Comparison of ENCODE assay signal across 1 cellular context in the genomic region with DNA sequence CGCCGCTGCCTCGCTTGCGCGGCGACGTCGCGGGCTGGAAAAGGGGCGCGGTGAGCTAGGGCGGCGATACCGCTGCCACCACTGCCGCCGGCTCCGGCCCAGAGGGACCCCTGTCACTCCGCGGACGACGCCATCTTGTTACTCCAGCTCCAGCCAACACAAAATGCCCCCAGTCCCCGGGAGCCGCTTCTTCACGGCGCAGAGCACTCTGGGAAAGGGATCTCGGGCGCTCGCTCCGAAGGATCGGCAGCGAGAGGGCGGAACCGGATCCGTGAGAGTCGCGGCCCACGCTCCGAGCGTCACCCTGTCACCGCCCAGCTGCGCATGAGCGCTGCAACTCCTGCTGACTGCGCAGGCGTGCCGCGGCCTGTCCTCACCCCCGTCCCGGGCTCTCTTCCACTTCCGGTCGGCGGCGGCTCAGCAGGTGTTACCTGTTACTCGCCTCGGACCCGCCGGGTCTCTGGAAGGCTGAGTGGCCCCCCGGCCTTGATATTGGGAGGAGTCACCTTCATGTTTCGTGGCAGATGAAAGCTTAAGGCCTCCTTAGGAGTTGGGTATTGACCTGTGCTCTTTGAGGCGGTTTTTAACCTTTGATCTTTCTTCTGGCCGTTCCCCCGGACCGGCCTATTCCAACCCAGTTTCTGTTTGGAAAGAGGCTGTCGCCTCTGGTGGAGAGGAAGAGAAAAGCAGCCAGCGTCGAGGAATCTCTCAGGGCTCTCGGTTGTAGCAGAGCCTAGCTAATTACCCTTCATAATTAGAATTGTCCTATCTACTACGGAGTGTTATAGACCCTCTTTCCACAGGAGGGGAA.
TF ChIP-seq lines count a peak whose summit lies in the region.

TSS of gene CSNK1A1 (minus strand) at position 213 of the 811 bp plus-strand sequence. CDS start 475 bp downstream, outside the sequence.

TF ChIP-seq in K562, 482 proteins besides CTCF, POLR2A, EP300 and RAD21 (continued from another document and continues in another):
- TF ChIP-seq, protein P1, sequence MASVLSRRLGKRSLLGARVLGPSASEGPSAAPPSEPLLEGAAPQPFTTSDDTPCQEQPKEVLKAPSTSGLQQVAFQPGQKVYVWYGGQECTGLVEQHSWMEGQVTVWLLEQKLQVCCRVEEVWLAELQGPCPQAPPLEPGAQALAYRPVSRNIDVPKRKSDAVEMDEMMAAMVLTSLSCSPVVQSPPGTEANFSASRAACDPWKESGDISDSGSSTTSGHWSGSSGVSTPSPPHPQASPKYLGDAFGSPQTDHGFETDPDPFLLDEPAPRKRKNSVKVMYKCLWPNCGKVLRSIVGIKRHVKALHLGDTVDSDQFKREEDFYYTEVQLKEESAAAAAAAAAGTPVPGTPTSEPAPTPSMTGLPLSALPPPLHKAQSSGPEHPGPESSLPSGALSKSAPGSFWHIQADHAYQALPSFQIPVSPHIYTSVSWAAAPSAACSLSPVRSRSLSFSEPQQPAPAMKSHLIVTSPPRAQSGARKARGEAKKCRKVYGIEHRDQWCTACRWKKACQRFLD (CRISPR knock-in tag; IDR thresholded peaks at IDR 0.05) = peak; percentile 15; the same call in 1 of the 2 replicates
- TF ChIP-seq SP1 (CRISPR knock-in tag; IDR thresholded peaks at IDR 0.05) (peak; percentile 73), RNF2 (IDR thresholded peaks at IDR 0.05) (0 out of 2 replicates have a peak, but pooled peaks have one; percentile 45), RAD51 (IDR thresholded peaks at IDR 0.05; ENCODE audit: borderline replicate concordance, low read depth) (no peak), ZFX (CRISPR knock-in tag; IDR thresholded peaks at IDR 0.05) (peak; percentile 95), MAX (CRISPR knock-in tag; IDR thresholded peaks at IDR 0.05) (peak; percentile 81), KAT8 (IDR thresholded peaks at IDR 0.05; ENCODE audit: low read depth) (peak; percentile 6; the same call in 1 of the 2 replicates), ARID1B (IDR thresholded peaks at IDR 0.05) (peak; percentile 54), CBX3 (IDR thresholded peaks at IDR 0.05; ENCODE audit: borderline replicate concordance in 1 of 2, low read length in 2 of 2) (peak in 1 of 2 experiments; percentile 33; a peak in 1 of 3 replicates), TGIF2 (CRISPR knock-in tag; IDR thresholded peaks at IDR 0.05) (0 out of 2 replicates have a peak, but pooled peaks have one; percentile 87), SMAD3 (CRISPR knock-in tag; conservative IDR thresholded peaks at IDR 0.05) (peak; percentile 77), ZNF766 (CRISPR knock-in tag; conservative IDR thresholded peaks at IDR 0.05) (0 out of 2 replicates have a peak, but pooled peaks have one; percentile 8), CC2D1A (IDR thresholded peaks at IDR 0.05) (peak; percentile 85; the same call in 1 of the 2 replicates), KLF16 (IDR thresholded peaks at IDR 0.05) (peak; percentile 69), HIVEP1 (CRISPR knock-in tag; IDR thresholded peaks at IDR 0.05) (0 out of 2 replicates have a peak, but pooled peaks have one; percentile 2), ELF2 (CRISPR knock-in tag; IDR thresholded peaks at IDR 0.05) (peak; percentile 84), FOXJ2 (tag; IDR thresholded peaks at IDR 0.05) (peak; percentile 73), CTBP1 (IDR thresholded peaks at IDR 0.05; ENCODE audit: borderline replicate concordance) (peak; percentile 62; the same call in 1 of the 2 replicates), ERF (CRISPR knock-in tag; IDR thresholded peaks at IDR 0.05) (peak; percentile 79; the same call in 1 of the 2 replicates), SETDB1 (IDR thresholded peaks at IDR 0.05; ENCODE audit: low read length) (peak; percentile 88), BACH1 (tag; IDR thresholded peaks at IDR 0.05) (no peak; the same call in 1 of the 2 replicates), PTBP1 (IDR thresholded peaks at IDR 0.05; ENCODE audit: low read depth, low read length) (no peak), JUNB (CRISPR knock-in tag; conservative IDR thresholded peaks at IDR 0.05) (no peak), XRCC5 (IDR thresholded peaks at IDR 0.05; ENCODE audit: low read depth, low read length) (peak; percentile 84), ZC3H11A (IDR thresholded peaks at IDR 0.05; ENCODE audit: low read depth, low read length) (peak; percentile 94), KLF6 (CRISPR knock-in tag; IDR thresholded peaks at IDR 0.05; ENCODE audit: borderline replicate concordance) (no peak), HMGN3 (IDR thresholded peaks at IDR 0.05; ENCODE audit: borderline replicate concordance, extremely low read depth, insufficient read length, low read depth, low read length) (peak; percentile 88), SMC3 (conservative IDR thresholded peaks at IDR 0.05; ENCODE audit: insufficient read depth, low read depth, low read length) (0 out of 2 replicates have a peak, but pooled peaks have one; percentile 19), ZNF639 (CRISPR knock-in tag; conservative IDR thresholded peaks at IDR 0.05 in 1 of 2, IDR thresholded peaks at IDR 0.05 in 1 of 2) (peak in 1 of 2 experiments; percentile 90; a peak in 2 of 4 replicates), KDM1A (IDR thresholded peaks at IDR 0.05) (no peak), EGR1 (conservative IDR thresholded peaks at IDR 0.05) (peak; percentile 95), SRF (CRISPR knock-in tag; IDR thresholded peaks at IDR 0.05) (peak in 1 of 2 experiments; percentile 45; a peak in 1 of 4 replicates), PREB (CRISPR knock-in tag; IDR thresholded peaks at IDR 0.05) (peak; percentile 70; the same call in 1 of the 2 replicates), ZNF551 (CRISPR knock-in tag; IDR thresholded peaks at IDR 0.05) (no peak), TARDBP (IDR thresholded peaks at IDR 0.05) (peak; percentile 23; the same call in 1 of the 2 replicates), NCOA1 (IDR thresholded peaks at IDR 0.05; ENCODE audit: low read depth) (peak; percentile 87), CCAR2 (IDR thresholded peaks at IDR 0.05; ENCODE audit: low read depth, low read length) (no peak), MYBL2 (IDR thresholded peaks at IDR 0.05; ENCODE audit: low read depth) (no peak; the same call in 1 of the 2 replicates), MYBL2 (CRISPR knock-in tag; IDR thresholded peaks at IDR 0.05; ENCODE audit: borderline replicate concordance) (no peak), MAZ (CRISPR knock-in tag; conservative IDR thresholded peaks at IDR 0.05 in 1 of 2, IDR thresholded peaks at IDR 0.05 in 1 of 2) (peak; percentile 79 to 88), CXXC5 (CRISPR knock-in tag; IDR thresholded peaks at IDR 0.05) (peak; percentile 90), ETV1 (tag; conservative IDR thresholded peaks at IDR 0.05; ENCODE audit: low read depth) (peak; percentile 99), TEAD4 (IDR thresholded peaks at IDR 0.05; ENCODE audit: low read length) (peak; percentile 75), TEAD4 (CRISPR knock-in tag; IDR thresholded peaks at IDR 0.05; ENCODE audit: borderline replicate concordance) (no peak), NFRKB (IDR thresholded peaks at IDR 0.05; ENCODE audit: low read depth) (peak; percentile 95), PRMT5 (CRISPR knock-in tag; IDR thresholded peaks at IDR 0.05) (no peak)
- TF ChIP-seq, protein P2, sequence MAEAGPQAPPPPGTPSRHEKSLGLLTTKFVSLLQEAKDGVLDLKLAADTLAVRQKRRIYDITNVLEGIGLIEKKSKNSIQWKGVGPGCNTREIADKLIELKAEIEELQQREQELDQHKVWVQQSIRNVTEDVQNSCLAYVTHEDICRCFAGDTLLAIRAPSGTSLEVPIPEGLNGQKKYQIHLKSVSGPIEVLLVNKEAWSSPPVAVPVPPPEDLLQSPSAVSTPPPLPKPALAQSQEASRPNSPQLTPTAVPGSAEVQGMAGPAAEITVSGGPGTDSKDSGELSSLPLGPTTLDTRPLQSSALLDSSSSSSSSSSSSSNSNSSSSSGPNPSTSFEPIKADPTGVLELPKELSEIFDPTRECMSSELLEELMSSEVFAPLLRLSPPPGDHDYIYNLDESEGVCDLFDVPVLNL (CRISPR knock-in tag; IDR thresholded peaks at IDR 0.05; ENCODE audit: low read depth) = no peak
- TF ChIP-seq, protein P3, sequence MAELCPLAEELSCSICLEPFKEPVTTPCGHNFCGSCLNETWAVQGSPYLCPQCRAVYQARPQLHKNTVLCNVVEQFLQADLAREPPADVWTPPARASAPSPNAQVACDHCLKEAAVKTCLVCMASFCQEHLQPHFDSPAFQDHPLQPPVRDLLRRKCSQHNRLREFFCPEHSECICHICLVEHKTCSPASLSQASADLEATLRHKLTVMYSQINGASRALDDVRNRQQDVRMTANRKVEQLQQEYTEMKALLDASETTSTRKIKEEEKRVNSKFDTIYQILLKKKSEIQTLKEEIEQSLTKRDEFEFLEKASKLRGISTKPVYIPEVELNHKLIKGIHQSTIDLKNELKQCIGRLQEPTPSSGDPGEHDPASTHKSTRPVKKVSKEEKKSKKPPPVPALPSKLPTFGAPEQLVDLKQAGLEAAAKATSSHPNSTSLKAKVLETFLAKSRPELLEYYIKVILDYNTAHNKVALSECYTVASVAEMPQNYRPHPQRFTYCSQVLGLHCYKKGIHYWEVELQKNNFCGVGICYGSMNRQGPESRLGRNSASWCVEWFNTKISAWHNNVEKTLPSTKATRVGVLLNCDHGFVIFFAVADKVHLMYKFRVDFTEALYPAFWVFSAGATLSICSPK (IDR thresholded peaks at IDR 0.05; ENCODE audit: borderline replicate concordance) = no peak
- TF ChIP-seq, protein P4, sequence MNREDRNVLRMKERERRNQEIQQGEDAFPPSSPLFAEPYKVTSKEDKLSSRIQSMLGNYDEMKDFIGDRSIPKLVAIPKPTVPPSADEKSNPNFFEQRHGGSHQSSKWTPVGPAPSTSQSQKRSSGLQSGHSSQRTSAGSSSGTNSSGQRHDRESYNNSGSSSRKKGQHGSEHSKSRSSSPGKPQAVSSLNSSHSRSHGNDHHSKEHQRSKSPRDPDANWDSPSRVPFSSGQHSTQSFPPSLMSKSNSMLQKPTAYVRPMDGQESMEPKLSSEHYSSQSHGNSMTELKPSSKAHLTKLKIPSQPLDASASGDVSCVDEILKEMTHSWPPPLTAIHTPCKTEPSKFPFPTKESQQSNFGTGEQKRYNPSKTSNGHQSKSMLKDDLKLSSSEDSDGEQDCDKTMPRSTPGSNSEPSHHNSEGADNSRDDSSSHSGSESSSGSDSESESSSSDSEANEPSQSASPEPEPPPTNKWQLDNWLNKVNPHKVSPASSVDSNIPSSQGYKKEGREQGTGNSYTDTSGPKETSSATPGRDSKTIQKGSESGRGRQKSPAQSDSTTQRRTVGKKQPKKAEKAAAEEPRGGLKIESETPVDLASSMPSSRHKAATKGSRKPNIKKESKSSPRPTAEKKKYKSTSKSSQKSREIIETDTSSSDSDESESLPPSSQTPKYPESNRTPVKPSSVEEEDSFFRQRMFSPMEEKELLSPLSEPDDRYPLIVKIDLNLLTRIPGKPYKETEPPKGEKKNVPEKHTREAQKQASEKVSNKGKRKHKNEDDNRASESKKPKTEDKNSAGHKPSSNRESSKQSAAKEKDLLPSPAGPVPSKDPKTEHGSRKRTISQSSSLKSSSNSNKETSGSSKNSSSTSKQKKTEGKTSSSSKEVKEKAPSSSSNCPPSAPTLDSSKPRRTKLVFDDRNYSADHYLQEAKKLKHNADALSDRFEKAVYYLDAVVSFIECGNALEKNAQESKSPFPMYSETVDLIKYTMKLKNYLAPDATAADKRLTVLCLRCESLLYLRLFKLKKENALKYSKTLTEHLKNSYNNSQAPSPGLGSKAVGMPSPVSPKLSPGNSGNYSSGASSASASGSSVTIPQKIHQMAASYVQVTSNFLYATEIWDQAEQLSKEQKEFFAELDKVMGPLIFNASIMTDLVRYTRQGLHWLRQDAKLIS (CRISPR knock-in tag; IDR thresholded peaks at IDR 0.05) = peak; percentile 85; the same call in 1 of the 2 replicates
- TF ChIP-seq, protein P5, sequence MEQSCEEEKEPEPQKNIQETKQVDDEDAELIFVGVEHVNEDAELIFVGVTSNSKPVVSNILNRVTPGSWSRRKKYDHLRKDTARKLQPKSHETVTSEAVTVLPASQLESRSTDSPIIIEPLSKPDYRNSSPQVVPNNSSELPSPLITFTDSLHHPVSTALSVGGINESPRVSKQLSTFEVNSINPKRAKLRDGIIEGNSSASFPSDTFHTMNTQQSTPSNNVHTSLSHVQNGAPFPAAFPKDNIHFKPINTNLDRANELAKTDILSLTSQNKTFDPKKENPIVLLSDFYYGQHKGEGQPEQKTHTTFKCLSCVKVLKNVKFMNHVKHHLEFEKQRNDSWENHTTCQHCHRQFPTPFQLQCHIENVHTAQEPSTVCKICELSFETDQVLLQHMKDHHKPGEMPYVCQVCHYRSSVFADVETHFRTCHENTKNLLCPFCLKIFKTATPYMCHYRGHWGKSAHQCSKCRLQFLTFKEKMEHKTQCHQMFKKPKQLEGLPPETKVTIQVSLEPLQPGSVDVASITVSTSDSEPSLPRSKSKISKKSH (CRISPR knock-in tag; IDR thresholded peaks at IDR 0.05) = no peak
- TF ChIP-seq, protein P6, sequence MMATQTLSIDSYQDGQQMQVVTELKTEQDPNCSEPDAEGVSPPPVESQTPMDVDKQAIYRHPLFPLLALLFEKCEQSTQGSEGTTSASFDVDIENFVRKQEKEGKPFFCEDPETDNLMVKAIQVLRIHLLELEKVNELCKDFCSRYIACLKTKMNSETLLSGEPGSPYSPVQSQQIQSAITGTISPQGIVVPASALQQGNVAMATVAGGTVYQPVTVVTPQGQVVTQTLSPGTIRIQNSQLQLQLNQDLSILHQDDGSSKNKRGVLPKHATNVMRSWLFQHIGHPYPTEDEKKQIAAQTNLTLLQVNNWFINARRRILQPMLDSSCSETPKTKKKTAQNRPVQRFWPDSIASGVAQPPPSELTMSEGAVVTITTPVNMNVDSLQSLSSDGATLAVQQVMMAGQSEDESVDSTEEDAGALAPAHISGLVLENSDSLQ (IDR thresholded peaks at IDR 0.05) = peak; percentile 83
- TF ChIP-seq, protein P7, sequence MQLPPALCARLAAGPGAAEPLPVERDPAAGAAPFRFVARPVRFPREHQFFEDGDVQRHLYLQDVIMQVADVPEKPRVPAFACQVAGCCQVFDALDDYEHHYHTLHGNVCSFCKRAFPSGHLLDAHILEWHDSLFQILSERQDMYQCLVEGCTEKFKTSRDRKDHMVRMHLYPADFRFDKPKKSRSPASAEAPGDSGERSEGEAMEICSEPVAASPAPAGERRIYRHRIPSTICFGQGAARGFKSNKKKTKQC (CRISPR knock-in tag; IDR thresholded peaks at IDR 0.05) = 0 out of 2 replicates have a peak, but pooled peaks have one; percentile 27
